1 cellular context compared by ENCODE assay signal in the genomic region with DNA sequence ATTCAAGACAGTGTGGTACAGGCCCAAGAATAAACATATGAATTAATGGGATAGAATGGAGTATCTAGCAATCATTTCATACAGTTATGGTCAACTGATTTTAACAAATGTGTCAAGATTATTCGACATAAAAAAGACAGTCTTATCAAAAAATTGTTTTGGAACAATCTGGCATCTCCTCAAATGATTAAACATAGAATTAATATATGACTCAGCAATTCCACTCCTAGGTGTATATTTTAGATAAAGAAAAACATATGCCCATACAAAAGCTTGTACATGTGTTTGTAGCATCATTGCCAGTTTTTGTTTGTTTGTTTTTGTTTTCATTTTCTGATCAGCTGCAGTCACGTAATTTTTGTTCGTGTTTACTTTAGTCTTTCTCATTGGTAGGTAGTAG.
TF ChIP-seq lines count a peak whose summit lies in the region.

No MANE protein-coding gene starts in this region.

TF ChIP-seq in K562, 482 proteins besides CTCF, POLR2A, EP300 and RAD21 (continued from another document):
- TF ChIP-seq, protein P1, sequence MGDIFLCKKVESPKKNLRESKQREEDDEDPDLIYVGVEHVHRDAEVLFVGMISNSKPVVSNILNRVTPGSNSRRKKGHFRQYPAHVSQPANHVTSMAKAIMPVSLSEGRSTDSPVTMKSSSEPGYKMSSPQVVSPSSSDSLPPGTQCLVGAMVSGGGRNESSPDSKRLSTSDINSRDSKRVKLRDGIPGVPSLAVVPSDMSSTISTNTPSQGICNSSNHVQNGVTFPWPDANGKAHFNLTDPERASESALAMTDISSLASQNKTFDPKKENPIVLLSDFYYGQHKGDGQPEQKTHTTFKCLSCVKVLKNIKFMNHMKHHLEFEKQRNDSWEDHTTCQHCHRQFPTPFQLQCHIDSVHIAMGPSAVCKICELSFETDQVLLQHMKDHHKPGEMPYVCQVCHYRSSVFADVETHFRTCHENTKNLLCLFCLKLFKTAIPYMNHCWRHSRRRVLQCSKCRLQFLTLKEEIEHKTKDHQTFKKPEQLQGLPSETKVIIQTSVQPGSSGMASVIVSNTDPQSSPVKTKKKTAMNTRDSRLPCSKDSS (IDR thresholded peaks at IDR 0.05; ENCODE audit: low read depth, partially characterized antibody): no peak
- TF ChIP-seq ZNF274 (IDR thresholded peaks at IDR 0.05; ENCODE audit: borderline replicate concordance, low read depth, low read length): no peak
- peak; percentile 40; the same call in 1 of the 2 replicates for TF ChIP-seq MAFG (tag; conservative IDR thresholded peaks at IDR 0.05)
